Comparison of ENCODE assay signal across 19 cellular contexts in the genomic region with DNA sequence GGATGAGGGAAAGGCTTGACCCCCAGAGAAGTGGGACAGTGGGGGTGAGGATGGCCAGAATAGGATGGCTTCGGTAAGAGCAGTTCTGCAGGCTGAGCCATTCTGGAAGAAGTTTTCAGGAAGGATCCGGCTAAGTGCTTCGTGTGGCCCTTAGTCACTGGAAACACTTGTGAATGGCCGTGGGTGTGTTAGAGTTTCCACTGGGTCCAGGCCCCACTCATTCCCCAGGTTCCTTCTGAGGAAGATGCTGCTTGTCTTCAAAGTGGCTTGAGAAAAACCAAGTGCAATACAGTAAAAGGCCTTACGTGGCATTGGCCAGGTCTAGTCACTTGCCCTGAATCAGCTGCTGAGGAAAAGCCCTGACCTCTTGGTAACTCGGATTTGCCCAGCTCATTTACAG. TPM values are rescaled to one million over a fixed set of nuclear protein-coding genes. Genes with fewer than 3 reads are reported as not detected.
DNase-seq lines count a peak whose midpoint lies in the region; ATAC-seq and TF ChIP-seq lines count a peak whose summit lies in the region.
"Had no signal": no experiment of that assay in that cellular context is flagged by ENCODE, and none has a peak within 500 bp of the region (broad histone marks: within the 10 kb centered on the region; RNA-seq: fewer than 3 reads in every experiment).

No MANE protein-coding gene starts in this region.

- H2BK20ac ChIP-seq in H9 (ENCODE audit: low read depth, low read length, poor library complexity, severe bottlenecking): no peak overlapping the region

- H3K18ac ChIP-seq in H9 (ENCODE audit: insufficient read length, low read depth, low read length): no peak overlapping the region

- H3K4me1 Mint-ChIP-seq in H9 (peaks cover 45 to 57% of the 10 kb centered on the region in 2 experiments), natural killer cell (peaks cover 34 to 40% of the 10 kb centered on the region in 2 donors)
- peaks cover 25% of the 10 kb centered on the region for H3K4me1 Mint-ChIP-seq in activated T-helper 2 cell treated with anti-CD3 and anti-CD28 coated beads, Interferon-gamma antibody, Interleukin-2, Interleukin-4, amounts not matched to agents 10 μg/mL and 5 μg/mL and 100 μg/mL, durations not matched to agents 14 hours and 24 hours and 36 hours (ENCODE audit: low read depth)

- H3K36me3 ChIP-seq in BLaER1 treated with 17β-estradiol and CSF1 and Interleukin-3, amounts not matched to agents 10 nM and 100 nM: peaks cover 15 to 62% (median 26%) of the 10 kb centered on the region in 11 experiments; a peak in 20 of 22 replicates

- H2AK5ac ChIP-seq in H9 (ENCODE audit: insufficient read length, low read length): no peak overlapping the region

- H3K4me3 Mint-ChIP-seq in H9 (no peak overlapping the region), natural killer cell (no peak overlapping the region)
- H3K4me3 Mint-ChIP-seq in activated T-helper 2 cell treated with anti-CD3 and anti-CD28 coated beads, Interferon-gamma antibody, Interleukin-2, Interleukin-4, amounts not matched to agents 10 μg/mL and 5 μg/mL and 100 μg/mL, durations not matched to agents 14 hours and 24 hours and 36 hours (ENCODE audit: low read depth): no peak overlapping the region

- no peak overlapping the region for H4K91ac ChIP-seq in H9 (ENCODE audit: insufficient read length, low read depth, low read length)

- H3K23me2 ChIP-seq in H9 (ENCODE audit: insufficient read length, low read depth, low read length, poor library complexity, severe bottlenecking): no peaks in the 10 kb centered on the region

- no peak overlapping the region for H2BK5ac ChIP-seq in H9 (ENCODE audit: insufficient read length, low read length)

- intact Hi-C loops in activated T-helper 2 cell treated with anti-CD3 and anti-CD28 coated beads, Interferon-gamma antibody, Interleukin-2, Interleukin-4, amounts not matched to agents 10 μg/mL and 5 μg/mL and 100 μg/mL, durations not matched to agents 14 hours and 24 hours and 36 hours (cut with micrococcal nuclease): no loop called here
- intact Hi-C loops in natural killer cell (cut with micrococcal nuclease): no loop called here

- TF ChIP-seq CTCF in H9 (conservative IDR thresholded peaks at IDR 0.05) (no peak), natural killer cell (IDR thresholded peaks at IDR 0.05) (no peak)

- no peak overlapping the region for H3K4me3 ChIP-seq in BLaER1 treated with 17β-estradiol and CSF1 and Interleukin-3, amounts not matched to agents 10 nM and 100 nM
- H3K4me3 ChIP-seq: heart right ventricle, right atrium auricular region had no signal

- peaks cover 9 to 58% (median 27%) of the 10 kb centered on the region in 11 experiments; a peak in 15 of 22 replicates for H4K20me1 ChIP-seq in BLaER1 treated with 17β-estradiol and CSF1 and Interleukin-3, amounts not matched to agents 10 nM and 100 nM
- H4K20me1 ChIP-seq in H9 (ENCODE audit: control insufficient read depth, insufficient read depth, insufficient read length): no peaks in the 10 kb centered on the region

- H2BK12ac ChIP-seq in H9 (ENCODE audit: insufficient read length, low read depth, low read length): no peak overlapping the region

- peak overlapping the region; percentile 81 to 90 (median 87) for H3K4me2 ChIP-seq in BLaER1 treated with 17β-estradiol and CSF1 and Interleukin-3, amounts not matched to agents 10 nM and 100 nM
- H3K4me2 ChIP-seq in H9 (ENCODE audit: insufficient read depth, insufficient read length, low read length): no peak overlapping the region

- no peak overlapping the region for H2BK15ac ChIP-seq in H9 (ENCODE audit: low read depth, low read length)

- H3K9me3 ChIP-seq in BLaER1 treated with 17β-estradiol and CSF1 and Interleukin-3, amounts not matched to agents 10 nM and 100 nM (replicated peaks in 1 of 11): peaks cover 4 to 5% (median 4%) of the 10 kb centered on the region in 11 experiments
- H3K9me3 ChIP-seq in H9 (ENCODE audit: control insufficient read depth, low read depth, low read length): no peaks in the 10 kb centered on the region
- H3K9me3 ChIP-seq: right atrium auricular region had no signal

- H3K79me1 ChIP-seq in H9 (ENCODE audit: insufficient read depth, low read depth, low read length, poor library complexity, severe bottlenecking): no peaks in the 10 kb centered on the region

- peaks cover 74 to 89% (median 81%) of the 10 kb centered on the region in 10 experiments for H3K4me1 ChIP-seq in BLaER1 treated with 17β-estradiol and CSF1 and Interleukin-3, amounts not matched to agents 10 nM and 100 nM
- peaks cover 9% of the 10 kb centered on the region; the same call in 1 of the 2 replicates for H3K4me1 ChIP-seq in H9 (ENCODE audit: insufficient read depth, low read length)

- no peak overlapping the region for H2BK120ac ChIP-seq in H9 (ENCODE audit: low read depth, low read length, poor library complexity, severe bottlenecking)

- peak overlapping the region in 7 of 11 experiments; percentile 8 to 78 (median 61); a peak in 12 of 22 replicates for H3K9ac ChIP-seq in BLaER1 treated with 17β-estradiol and CSF1 and Interleukin-3, amounts not matched to agents 10 nM and 100 nM
- H3K9ac ChIP-seq in H9 (ENCODE audit: extremely low read depth, insufficient read length, low read length): no peak overlapping the region

- peak overlapping the region in 9 of 11 experiments; percentile 52 to 88 (median 79); a peak in 15 of 22 replicates for H3K27ac ChIP-seq in BLaER1 treated with 17β-estradiol and CSF1 and Interleukin-3, amounts not matched to agents 10 nM and 100 nM
- no peak overlapping the region for H3K27ac ChIP-seq in H9 (ENCODE audit: insufficient read length, low read depth, low read length)
- H3K27ac ChIP-seq: heart right ventricle had no signal

- no peak overlapping the region for H2AFZ ChIP-seq in H9 (ENCODE audit: low read length)

- peak overlapping the region; percentile 49 to 82 (median 73); a peak in 5 of 7 replicates for H3K27ac Mint-ChIP-seq in H9
- peak overlapping the region; percentile 76 for H3K27ac Mint-ChIP-seq in activated T-helper 2 cell treated with anti-CD3 and anti-CD28 coated beads, Interferon-gamma antibody, Interleukin-2, Interleukin-4, amounts not matched to agents 10 μg/mL and 5 μg/mL and 100 μg/mL, durations not matched to agents 14 hours and 24 hours and 36 hours
- H3K27ac Mint-ChIP-seq in natural killer cell: peak overlapping the region; percentile 89 to 94

- no peaks in the 10 kb centered on the region for H3K27me3 ChIP-seq in BLaER1 treated with 17β-estradiol and CSF1 and Interleukin-3, amounts not matched to agents 10 nM and 100 nM
- no peaks in the 10 kb centered on the region for H3K27me3 ChIP-seq in H9 (ENCODE audit: insufficient read depth, low read length)
- H3K27me3 ChIP-seq: heart right ventricle, right atrium auricular region had no signal

- H3T11ph ChIP-seq in H9 (ENCODE audit: low read length): no peak overlapping the region

- H4K5ac ChIP-seq in H9 (ENCODE audit: insufficient read length, low read depth, low read length): no peak overlapping the region

- H3K4ac ChIP-seq in H9 (ENCODE audit: low read depth, low read length): no peak overlapping the region

- WGBS in H9 (ENCODE audit: extremely low coverage, insufficient read length, low lambda C conversion rate): no CpG with 5 or more reads among the region's 6 CpGs

- H3K36me3 Mint-ChIP-seq in H9 (ENCODE audit: insufficient read depth in 1 of 3, low read depth in 3 of 3): peaks cover 4 to 22% (median 18%) of the 10 kb centered on the region in 3 experiments; a peak in 5 of 7 replicates
- peaks cover 26% of the 10 kb centered on the region for H3K36me3 Mint-ChIP-seq in activated T-helper 2 cell treated with anti-CD3 and anti-CD28 coated beads, Interferon-gamma antibody, Interleukin-2, Interleukin-4, amounts not matched to agents 10 μg/mL and 5 μg/mL and 100 μg/mL, durations not matched to agents 14 hours and 24 hours and 36 hours (ENCODE audit: low read depth)
- no peaks in the 10 kb centered on the region for H3K36me3 Mint-ChIP-seq in natural killer cell

- H3K9me3 Mint-ChIP-seq in H9: no peaks in the 10 kb centered on the region
- H3K9me3 Mint-ChIP-seq in activated T-helper 2 cell treated with anti-CD3 and anti-CD28 coated beads, Interferon-gamma antibody, Interleukin-2, Interleukin-4, amounts not matched to agents 10 μg/mL and 5 μg/mL and 100 μg/mL, durations not matched to agents 14 hours and 24 hours and 36 hours: no peaks in the 10 kb centered on the region
- no peaks in the 10 kb centered on the region for H3K9me3 Mint-ChIP-seq in natural killer cell

- ATAC-seq in natural killer cell (no peak), GM21515 (IDR thresholded peaks at IDR 0.05; ENCODE audit: unreplicated experiment) (no peak), GM18519 (IDR thresholded peaks at IDR 0.05; ENCODE audit: low FRiP score, unreplicated experiment) (no peak)
- ATAC-seq: heart right ventricle had no signal

- no peak for DNase-seq in H9
- DNase-seq in activated T-helper 2 cell treated with anti-CD3 and anti-CD28 coated beads, Interferon-gamma antibody, Interleukin-2, Interleukin-4, amounts not matched to agents 10 μg/mL and 5 μg/mL and 100 μg/mL, durations not matched to agents 14 hours and 24 hours and 36 hours (ENCODE audit: low spot score): no peak
- no peak for DNase-seq in natural killer cell
- no peak for DNase-seq in kidney tubule cell (ENCODE audit: low spot score)
- no peak for DNase-seq in NCI-H446 treated with DMSO at 0.1 percent for 48 hours (lab: John Stamatoyannopoulos, UW)
- DNase-seq: activated gamma-delta T cell, GDM1, heart right ventricle, islet precursor cell, mesenchymal stem cell, MM.1S, NCI-H1930, NCI-H510A, OCI-M1 had no signal

- no peak overlapping the region for H3K56ac ChIP-seq in H9 (ENCODE audit: insufficient read length, low read depth, low read length)

- no peaks in the 10 kb centered on the region; the same call in 1 of the 2 replicates for H3K27me3 Mint-ChIP-seq in H9 (ENCODE audit: low read depth)
- no peaks in the 10 kb centered on the region for H3K27me3 Mint-ChIP-seq in activated T-helper 2 cell treated with anti-CD3 and anti-CD28 coated beads, Interferon-gamma antibody, Interleukin-2, Interleukin-4, amounts not matched to agents 10 μg/mL and 5 μg/mL and 100 μg/mL, durations not matched to agents 14 hours and 24 hours and 36 hours (ENCODE audit: low read depth)
- no peaks in the 10 kb centered on the region for H3K27me3 Mint-ChIP-seq in natural killer cell (ENCODE audit: low read depth in 2 of 2)

- H3K14ac ChIP-seq in H9 (ENCODE audit: insufficient read depth, low read length): no peak overlapping the region

- no peak overlapping the region for H4K8ac ChIP-seq in H9 (replicated peaks; ENCODE audit: insufficient read length, low read depth, low read length)

- no peaks in the 10 kb centered on the region for H3K79me2 ChIP-seq in H9 (ENCODE audit: insufficient read depth, low read length)

- H3K23ac ChIP-seq in H9 (ENCODE audit: insufficient read length, low read depth, low read length): no peak overlapping the region

RNA-seq across cellular contexts. Expression of gene MANBAL, which starts 27.9 kb away (rescaled TPM):
- total RNA-seq in H9 (2021) (40.3 and 40.7 TPM in 2 replicates), natural killer cell (1 to 10 TPM; 5.1 to 7.9 (median 6.4) TPM)
- 12.8 and 14.2 TPM in 2 replicates for total RNA-seq in activated T-helper 2 cell treated with anti-CD3 and anti-CD28 coated beads, Interferon-gamma antibody, Interleukin-2, Interleukin-4, amounts not matched to agents 10 μg/mL and 5 μg/mL and 100 μg/mL, durations not matched to agents 14 hours and 24 hours and 36 hours

RNA-seq across cellular contexts. Expression of gene SRC, which starts 28.6 kb away (rescaled TPM):
- total RNA-seq in H9 (2021): 37.5 and 44.5 TPM in 2 replicates
- total RNA-seq in activated T-helper 2 cell treated with anti-CD3 and anti-CD28 coated beads, Interferon-gamma antibody, Interleukin-2, Interleukin-4, amounts not matched to agents 10 μg/mL and 5 μg/mL and 100 μg/mL, durations not matched to agents 14 hours and 24 hours and 36 hours: 3.5 and 6.4 TPM in 2 replicates
- 10 to 100 TPM in 2 of 3 donors, 1 to 10 TPM in 1; 2.3 to 15.6 (median 10.5) TPM for total RNA-seq in natural killer cell

RNA-seq across cellular contexts. Expression of gene GHRH, which starts 55.7 kb away (rescaled TPM):
- total RNA-seq in H9 (2021): 0.68 TPM in 1 of 2 replicates, not detected in the other
- not detected in 2 replicates for total RNA-seq in activated T-helper 2 cell treated with anti-CD3 and anti-CD28 coated beads, Interferon-gamma antibody, Interleukin-2, Interleukin-4, amounts not matched to agents 10 μg/mL and 5 μg/mL and 100 μg/mL, durations not matched to agents 14 hours and 24 hours and 36 hours
- total RNA-seq in natural killer cell: not detected
- total RNA-seq: subcutaneous adipose tissue had no signal
